ENCODE assay signal across 8 cellular contexts in the genomic region with DNA sequence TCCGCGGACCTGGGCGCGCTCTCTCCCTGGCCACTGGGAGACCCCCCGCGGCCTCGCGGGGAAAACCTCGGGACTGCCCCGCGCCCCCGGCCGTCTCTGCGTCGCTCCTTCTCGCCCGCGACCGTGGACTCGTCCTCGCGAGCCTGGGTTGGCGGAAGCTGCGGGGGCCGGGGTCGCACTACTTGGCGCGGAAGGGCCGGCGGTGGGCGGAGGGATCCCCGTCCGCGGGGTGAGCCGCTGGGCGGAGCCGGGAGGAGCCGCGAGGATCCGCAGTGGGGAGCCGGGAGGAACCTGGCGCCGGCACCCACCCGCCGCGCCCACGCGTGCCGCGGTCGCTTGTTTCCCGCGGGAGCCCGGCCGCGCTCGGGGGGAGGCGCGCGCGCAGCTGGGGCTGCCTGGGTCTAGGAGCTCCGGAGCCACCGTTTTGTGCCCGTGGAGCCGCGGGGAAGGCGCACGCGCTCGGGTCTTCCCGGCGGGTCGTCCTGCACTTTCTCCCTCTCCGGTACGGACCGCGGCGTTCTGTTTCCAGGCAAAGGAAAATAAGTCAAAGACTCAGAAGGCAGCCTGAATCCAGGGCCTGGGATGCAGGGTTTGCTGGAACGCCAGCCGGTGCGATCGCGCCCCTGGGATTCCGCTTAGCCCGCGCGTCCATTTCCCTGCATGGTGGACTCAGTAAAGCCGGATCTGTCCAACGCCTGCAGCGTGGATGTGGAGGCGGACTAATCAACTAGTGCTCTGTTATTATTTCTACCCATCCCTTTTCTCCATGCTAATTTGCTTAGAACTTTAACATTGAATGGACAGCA. TPM values are rescaled to one million over a fixed set of nuclear protein-coding genes. Genes with fewer than 3 reads are reported as not detected.
DNase-seq lines count a peak whose midpoint lies in the region; TF ChIP-seq lines count a peak whose summit lies in the region.

No MANE protein-coding gene starts in this region.

- DNase-seq in NCI-H2081 (lab: John Stamatoyannopoulos, UW) (peak; percentile 80 to 84), NCI-H2081 treated with DMSO at 0.1 percent for 48 hours (lab: John Stamatoyannopoulos, UW) (no peak), HAP-1 (ENCODE audit: low spot score in 2 of 2) (peak; percentile 83 to 84), M059J (ENCODE audit: low read depth) (peak; percentile 62), T1000 (lab: John Stamatoyannopoulos, UW) (peak; percentile 77)

- H3K4me1 Mint-ChIP-seq in brain, result peaks cover 38% of the 10 kb centered on the region

- no peaks in the 10 kb centered on the region for H3K36me3 Mint-ChIP-seq in brain

- peaks cover 0 to 8% (median 4%) of the 10 kb centered on the region in 5 experiments for H3K9me3 Mint-ChIP-seq in brain

- peak overlapping the region; percentile 92 to 98 (median 97) for H3K4me3 Mint-ChIP-seq in brain

- H3K9me3 ChIP-seq in HAP-1 (no peaks in the 10 kb centered on the region), iPS-20b (ENCODE audit: insufficient read depth, low read depth, low read length) (no peaks in the 10 kb centered on the region), skeletal muscle satellite cell (replicated peaks; ENCODE audit: low read length) (no peaks in the 10 kb centered on the region)

- in situ Hi-C loops in HAP-1 (cut with MboI; ENCODE audit: low sequenced_read_pairs), result no loop called here

- H3K36me3 ChIP-seq in HAP-1 (replicated peaks) (peaks cover 7% of the 10 kb centered on the region; the same call in 1 of the 2 replicates), iPS-20b (ENCODE audit: insufficient read depth, low read depth, low read length) (no peaks in the 10 kb centered on the region), skeletal muscle satellite cell (ENCODE audit: insufficient read depth, low read length) (no peaks in the 10 kb centered on the region)

- peak overlapping the region; percentile 82 for H3K4me2 ChIP-seq in skeletal muscle satellite cell (ENCODE audit: low read length)

- no peak overlapping the region for H3K27ac ChIP-seq in iPS-20b (ENCODE audit: low read length)

- TF ChIP-seq CTCF in brain (conservative IDR thresholded peaks at IDR 0.05), result no peak

- peak overlapping the region; percentile 96 to 99 (median 98) for H3K27ac Mint-ChIP-seq in brain

- peak overlapping the region; percentile 80; the same call in 1 of the 2 replicates for H3K9ac ChIP-seq in iPS-20b (ENCODE audit: low read depth, low read length)
- H3K9ac ChIP-seq in skeletal muscle satellite cell (ENCODE audit: low read depth, low read length), result peak overlapping the region; percentile 93

- H3K4me3 ChIP-seq in HAP-1, result peak overlapping the region; percentile 85
- H3K4me3 ChIP-seq in iPS-20b (ENCODE audit: low read length), result peak overlapping the region; percentile 87
- H3K4me3 ChIP-seq in skeletal muscle satellite cell (ENCODE audit: low read length), result peak overlapping the region; percentile 84

- H3K4me1 ChIP-seq in HAP-1, result peaks cover 16% of the 10 kb centered on the region
- H3K4me1 ChIP-seq in iPS-20b (ENCODE audit: insufficient read depth, low read length), result peaks cover 8% of the 10 kb centered on the region; the same call in 1 of the 2 replicates
- peaks cover 3% of the 10 kb centered on the region for H3K4me1 ChIP-seq in skeletal muscle satellite cell (ENCODE audit: control insufficient read depth, insufficient read depth, low read length)

- H3K27me3 Mint-ChIP-seq in brain, result peaks cover 17% of the 10 kb centered on the region

- H3K27me3 ChIP-seq in HAP-1 (ENCODE audit: low read depth), result no peaks in the 10 kb centered on the region
- peaks cover 7% of the 10 kb centered on the region; the same call in 1 of the 2 replicates for H3K27me3 ChIP-seq in iPS-20b (ENCODE audit: insufficient read depth, low read length)
- no peaks in the 10 kb centered on the region for H3K27me3 ChIP-seq in skeletal muscle satellite cell (ENCODE audit: control insufficient read depth, insufficient read depth, low read length)

RNA-seq across cellular contexts. Expression of a gene that starts 28.7 kb away (rescaled TPM):
- 9.7 and 18.9 TPM in 2 replicates for total RNA-seq in M059J (2014; rRNA removed; shearing (Covaris generic))
- 20.3 TPM for polyA plus RNA-seq in brain (ENCODE audit: insufficient read depth, low read depth, low replicate concordance)
- total RNA-seq in skeletal muscle satellite cell (2012; rRNA removed), result 21.8 and 25.6 TPM in 2 replicates
